1 cellular context compared by ENCODE assay signal in the genomic region with DNA sequence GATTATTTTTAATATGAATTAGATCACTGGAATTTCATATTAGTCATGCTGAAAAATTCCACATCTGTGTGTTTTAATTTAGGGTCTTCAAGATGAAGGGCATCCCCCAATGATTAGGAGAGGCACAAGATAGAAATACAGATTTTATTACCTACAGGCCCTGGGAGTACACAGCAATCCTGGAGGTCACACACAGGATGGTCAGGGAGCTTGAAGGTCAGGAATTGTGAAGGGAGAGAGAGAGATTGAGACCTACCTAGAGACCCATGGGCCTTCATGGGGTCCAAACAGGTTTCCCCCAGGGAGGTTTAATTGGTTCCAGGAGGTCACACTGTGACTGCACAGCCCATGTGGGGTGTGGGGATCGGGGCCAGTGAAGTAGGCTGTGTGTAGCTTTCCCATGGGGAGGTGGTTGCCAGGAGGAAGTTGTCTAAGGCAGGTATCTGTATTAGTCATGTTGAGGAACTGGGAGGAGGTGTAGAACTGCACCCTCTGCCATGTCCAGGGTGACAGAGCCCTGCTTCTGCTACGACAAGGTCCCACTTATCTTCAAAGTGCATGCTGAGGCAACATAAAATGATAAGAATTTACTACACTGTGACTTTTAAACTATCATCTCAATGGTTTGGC.
TF ChIP-seq lines count a peak whose summit lies in the region.

No MANE protein-coding gene starts in this region.

TF ChIP-seq in K562, 482 proteins besides CTCF, POLR2A, EP300 and RAD21 (continued from another document and continues in another):
- TF ChIP-seq ZBTB34 (CRISPR knock-in tag; IDR thresholded peaks at IDR 0.05) = no peak
- TF ChIP-seq ELF4 (CRISPR knock-in tag; IDR thresholded peaks at IDR 0.05) = 0 out of 2 replicates have a peak, but pooled peaks have one; percentile 9
- TF ChIP-seq CEBPG (CRISPR knock-in tag; IDR thresholded peaks at IDR 0.05) = no peak
- no peak for TF ChIP-seq CEBPG (tag; conservative IDR thresholded peaks at IDR 0.05 in 1 of 2, IDR thresholded peaks at IDR 0.05 in 1 of 2)
- TF ChIP-seq GTF2E2 (tag; IDR thresholded peaks at IDR 0.05) = no peak
- TF ChIP-seq FOS (IDR thresholded peaks at IDR 0.05; ENCODE audit: extremely low read depth, insufficient read length) = peak; percentile 1
- TF ChIP-seq, protein P1, sequence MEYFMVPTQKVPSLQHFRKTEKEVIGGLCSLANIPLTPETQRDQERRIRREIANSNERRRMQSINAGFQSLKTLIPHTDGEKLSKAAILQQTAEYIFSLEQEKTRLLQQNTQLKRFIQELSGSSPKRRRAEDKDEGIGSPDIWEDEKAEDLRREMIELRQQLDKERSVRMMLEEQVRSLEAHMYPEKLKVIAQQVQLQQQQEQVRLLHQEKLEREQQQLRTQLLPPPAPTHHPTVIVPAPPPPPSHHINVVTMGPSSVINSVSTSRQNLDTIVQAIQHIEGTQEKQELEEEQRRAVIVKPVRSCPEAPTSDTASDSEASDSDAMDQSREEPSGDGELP (CRISPR knock-in tag; IDR thresholded peaks at IDR 0.05; ENCODE audit: borderline replicate concordance) = peak; percentile 43; the same call in 1 of the 2 replicates
- TF ChIP-seq SMC3 (conservative IDR thresholded peaks at IDR 0.05; ENCODE audit: insufficient read depth, low read depth, low read length) = no peak
- peak; percentile 64 for TF ChIP-seq SOX6 (IDR thresholded peaks at IDR 0.05)
- TF ChIP-seq ZNF41 (CRISPR knock-in tag; conservative IDR thresholded peaks at IDR 0.05) = no peak
- TF ChIP-seq, protein P2, sequence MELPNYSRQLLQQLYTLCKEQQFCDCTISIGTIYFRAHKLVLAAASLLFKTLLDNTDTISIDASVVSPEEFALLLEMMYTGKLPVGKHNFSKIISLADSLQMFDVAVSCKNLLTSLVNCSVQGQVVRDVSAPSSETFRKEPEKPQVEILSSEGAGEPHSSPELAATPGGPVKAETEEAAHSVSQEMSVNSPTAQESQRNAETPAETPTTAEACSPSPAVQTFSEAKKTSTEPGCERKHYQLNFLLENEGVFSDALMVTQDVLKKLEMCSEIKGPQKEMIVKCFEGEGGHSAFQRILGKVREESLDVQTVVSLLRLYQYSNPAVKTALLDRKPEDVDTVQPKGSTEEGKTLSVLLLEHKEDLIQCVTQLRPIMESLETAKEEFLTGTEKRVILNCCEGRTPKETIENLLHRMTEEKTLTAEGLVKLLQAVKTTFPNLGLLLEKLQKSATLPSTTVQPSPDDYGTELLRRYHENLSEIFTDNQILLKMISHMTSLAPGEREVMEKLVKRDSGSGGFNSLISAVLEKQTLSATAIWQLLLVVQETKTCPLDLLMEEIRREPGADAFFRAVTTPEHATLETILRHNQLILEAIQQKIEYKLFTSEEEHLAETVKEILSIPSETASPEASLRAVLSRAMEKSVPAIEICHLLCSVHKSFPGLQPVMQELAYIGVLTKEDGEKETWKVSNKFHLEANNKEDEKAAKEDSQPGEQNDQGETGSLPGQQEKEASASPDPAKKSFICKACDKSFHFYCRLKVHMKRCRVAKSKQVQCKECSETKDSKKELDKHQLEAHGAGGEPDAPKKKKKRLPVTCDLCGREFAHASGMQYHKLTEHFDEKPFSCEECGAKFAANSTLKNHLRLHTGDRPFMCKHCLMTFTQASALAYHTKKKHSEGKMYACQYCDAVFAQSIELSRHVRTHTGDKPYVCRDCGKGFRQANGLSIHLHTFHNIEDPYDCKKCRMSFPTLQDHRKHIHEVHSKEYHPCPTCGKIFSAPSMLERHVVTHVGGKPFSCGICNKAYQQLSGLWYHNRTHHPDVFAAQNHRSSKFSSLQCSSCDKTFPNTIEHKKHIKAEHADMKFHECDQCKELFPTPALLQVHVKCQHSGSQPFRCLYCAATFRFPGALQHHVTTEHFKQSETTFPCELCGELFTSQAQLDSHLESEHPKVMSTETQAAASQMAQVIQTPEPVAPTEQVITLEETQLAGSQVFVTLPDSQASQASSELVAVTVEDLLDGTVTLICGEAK (IDR thresholded peaks at IDR 0.05) = no peak
- TF ChIP-seq, protein P2 (CRISPR knock-in tag; IDR thresholded peaks at IDR 0.05) = no peak
- 0 out of 2 replicates have a peak, but pooled peaks have one; percentile 9 for TF ChIP-seq BCOR (IDR thresholded peaks at IDR 0.05)
- no peak for TF ChIP-seq CHD4 (IDR thresholded peaks at IDR 0.05; ENCODE audit: insufficient read depth, insufficient replicate concordance, low read depth, low read length, poor library complexity, severe bottlenecking)
- no peak for TF ChIP-seq TCF7 (IDR thresholded peaks at IDR 0.05; ENCODE audit: borderline replicate concordance)
- TF ChIP-seq, protein P3, sequence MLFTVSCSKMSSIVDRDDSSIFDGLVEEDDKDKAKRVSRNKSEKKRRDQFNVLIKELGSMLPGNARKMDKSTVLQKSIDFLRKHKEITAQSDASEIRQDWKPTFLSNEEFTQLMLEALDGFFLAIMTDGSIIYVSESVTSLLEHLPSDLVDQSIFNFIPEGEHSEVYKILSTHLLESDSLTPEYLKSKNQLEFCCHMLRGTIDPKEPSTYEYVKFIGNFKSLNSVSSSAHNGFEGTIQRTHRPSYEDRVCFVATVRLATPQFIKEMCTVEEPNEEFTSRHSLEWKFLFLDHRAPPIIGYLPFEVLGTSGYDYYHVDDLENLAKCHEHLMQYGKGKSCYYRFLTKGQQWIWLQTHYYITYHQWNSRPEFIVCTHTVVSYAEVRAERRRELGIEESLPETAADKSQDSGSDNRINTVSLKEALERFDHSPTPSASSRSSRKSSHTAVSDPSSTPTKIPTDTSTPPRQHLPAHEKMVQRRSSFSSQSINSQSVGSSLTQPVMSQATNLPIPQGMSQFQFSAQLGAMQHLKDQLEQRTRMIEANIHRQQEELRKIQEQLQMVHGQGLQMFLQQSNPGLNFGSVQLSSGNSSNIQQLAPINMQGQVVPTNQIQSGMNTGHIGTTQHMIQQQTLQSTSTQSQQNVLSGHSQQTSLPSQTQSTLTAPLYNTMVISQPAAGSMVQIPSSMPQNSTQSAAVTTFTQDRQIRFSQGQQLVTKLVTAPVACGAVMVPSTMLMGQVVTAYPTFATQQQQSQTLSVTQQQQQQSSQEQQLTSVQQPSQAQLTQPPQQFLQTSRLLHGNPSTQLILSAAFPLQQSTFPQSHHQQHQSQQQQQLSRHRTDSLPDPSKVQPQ (CRISPR knock-in tag; IDR thresholded peaks at IDR 0.05; ENCODE audit: borderline replicate concordance) = no peak
- peak; percentile 46 for TF ChIP-seq MEIS2 (IDR thresholded peaks at IDR 0.05; ENCODE audit: partially characterized antibody)
- TF ChIP-seq HDAC6 (IDR thresholded peaks at IDR 0.05; ENCODE audit: low read depth, low read length) = no peak
- no peak for TF ChIP-seq MYC (IDR thresholded peaks at IDR 0.05; ENCODE audit: low read depth, low read length)
- TF ChIP-seq MYC (CRISPR knock-in tag; IDR thresholded peaks at IDR 0.05; ENCODE audit: borderline replicate concordance, low read depth) = no peak
- TF ChIP-seq, protein P4, sequence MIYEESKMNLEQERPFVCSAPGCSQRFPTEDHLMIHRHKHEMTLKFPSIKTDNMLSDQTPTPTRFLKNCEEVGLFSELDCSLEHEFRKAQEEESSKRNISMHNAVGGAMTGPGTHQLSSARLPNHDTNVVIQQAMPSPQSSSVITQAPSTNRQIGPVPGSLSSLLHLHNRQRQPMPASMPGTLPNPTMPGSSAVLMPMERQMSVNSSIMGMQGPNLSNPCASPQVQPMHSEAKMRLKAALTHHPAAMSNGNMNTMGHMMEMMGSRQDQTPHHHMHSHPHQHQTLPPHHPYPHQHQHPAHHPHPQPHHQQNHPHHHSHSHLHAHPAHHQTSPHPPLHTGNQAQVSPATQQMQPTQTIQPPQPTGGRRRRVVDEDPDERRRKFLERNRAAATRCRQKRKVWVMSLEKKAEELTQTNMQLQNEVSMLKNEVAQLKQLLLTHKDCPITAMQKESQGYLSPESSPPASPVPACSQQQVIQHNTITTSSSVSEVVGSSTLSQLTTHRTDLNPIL (CRISPR knock-in tag; IDR thresholded peaks at IDR 0.05) = no peak
- no peak for TF ChIP-seq FOXA1 (IDR thresholded peaks at IDR 0.05; ENCODE audit: borderline replicate concordance)
- TF ChIP-seq ADNP (tag; IDR thresholded peaks at IDR 0.05) = no peak
- TF ChIP-seq STAG1 (CRISPR knock-in tag; IDR thresholded peaks at IDR 0.05; ENCODE audit: borderline replicate concordance) = no peak
- 0 out of 2 replicates have a peak, but pooled peaks have one; percentile 40 for TF ChIP-seq MTA2 (IDR thresholded peaks at IDR 0.05; ENCODE audit: low read depth)
- TF ChIP-seq ESRRA (IDR thresholded peaks at IDR 0.05; ENCODE audit: borderline replicate concordance, low read depth) = peak; percentile 94
- TF ChIP-seq SAFB (IDR thresholded peaks at IDR 0.05; ENCODE audit: borderline replicate concordance, low read depth, low read length) = no peak
- TF ChIP-seq DACH1 (IDR thresholded peaks at IDR 0.05; ENCODE audit: partially characterized antibody) = no peak
- no peak; the same call in 1 of the 2 replicates for TF ChIP-seq ZKSCAN8 (CRISPR knock-in tag; IDR thresholded peaks at IDR 0.05)
- TF ChIP-seq HMGN3 (IDR thresholded peaks at IDR 0.05; ENCODE audit: borderline replicate concordance, extremely low read depth, insufficient read length, low read depth, low read length) = no peak
- no peak for TF ChIP-seq PYGO2 (tag; IDR thresholded peaks at IDR 0.05)
- no peak for TF ChIP-seq RBM17 (IDR thresholded peaks at IDR 0.05; ENCODE audit: borderline replicate concordance, low read depth, low read length)
- TF ChIP-seq SMARCE1 (IDR thresholded peaks at IDR 0.05) = peak; percentile 84
- TF ChIP-seq LCOR (CRISPR knock-in tag; IDR thresholded peaks at IDR 0.05) = no peak
- no peak for TF ChIP-seq NFIX (CRISPR knock-in tag; IDR thresholded peaks at IDR 0.05; ENCODE audit: low read depth)
- no peak for TF ChIP-seq SP1 (CRISPR knock-in tag; IDR thresholded peaks at IDR 0.05)
- TF ChIP-seq MAFF (IDR thresholded peaks at IDR 0.05; ENCODE audit: low read length) = peak; percentile 30; the same call in 1 of the 2 replicates
- no peak for TF ChIP-seq MEF2A (IDR thresholded peaks at IDR 0.05; ENCODE audit: control insufficient read depth, low read depth, low read length)
- no peak for TF ChIP-seq STAT5B (CRISPR knock-in tag; IDR thresholded peaks at IDR 0.05)
- TF ChIP-seq DNMT1 (IDR thresholded peaks at IDR 0.05) = no peak
- no peak for TF ChIP-seq CREB3L1 (IDR thresholded peaks at IDR 0.05; ENCODE audit: borderline replicate concordance, low read depth)
